9 cellular contexts compared by ENCODE assay signal in the genomic region with DNA sequence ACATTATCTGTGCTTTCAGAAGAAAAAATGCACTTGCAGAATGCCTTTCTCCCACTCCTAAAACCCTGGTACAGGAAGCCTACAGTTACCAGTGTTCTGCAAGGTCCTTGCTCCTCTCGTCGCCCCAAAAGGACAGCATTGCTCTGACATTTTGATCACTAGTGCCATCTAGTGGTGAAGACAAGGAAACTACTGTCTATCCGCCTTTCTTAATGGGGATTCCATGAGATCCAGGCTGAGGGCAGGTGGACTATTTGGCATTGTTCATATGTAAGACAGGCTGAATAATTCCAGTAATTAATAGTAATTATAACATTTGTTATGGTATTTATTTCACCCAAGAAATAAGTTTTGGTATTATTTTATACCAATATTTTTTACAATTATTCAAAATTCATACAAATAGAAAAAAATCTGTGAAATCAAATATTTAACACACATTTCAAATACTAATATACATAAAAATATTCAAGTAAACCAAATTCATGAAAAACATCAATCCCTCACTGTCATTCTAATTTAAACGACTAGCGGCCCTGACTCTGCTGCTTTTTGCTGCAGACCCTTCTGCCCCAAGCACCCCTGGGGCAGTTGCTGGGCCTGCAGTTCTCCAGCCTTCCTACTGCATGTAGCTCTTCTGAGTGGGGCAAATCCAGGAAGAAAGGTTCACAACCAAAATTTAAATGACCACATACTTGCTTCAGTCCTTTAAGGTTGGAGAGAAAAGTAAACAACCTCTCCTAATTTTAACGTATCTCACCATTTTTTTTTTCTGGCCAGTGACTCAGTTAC. TPM values are rescaled to one million over a fixed set of nuclear protein-coding genes. Genes with fewer than 3 reads are reported as not detected.
A peak's percentile ranks its signal among the peaks of the same experiment; 100 is the strongest.
DNase-seq lines count a peak whose midpoint lies in the region; ATAC-seq and TF ChIP-seq lines count a peak whose summit lies in the region.
"Had no signal": no experiment of that assay in that cellular context is flagged by ENCODE, and none has a peak within 500 bp of the region (broad histone marks: within the 10 kb centered on the region; RNA-seq: fewer than 3 reads in every experiment).

No MANE protein-coding gene starts in this region.

- no peaks in the 10 kb centered on the region for H3K4me1 ChIP-seq in BE2C

- H3K9me3 Mint-ChIP-seq in brain (no peaks in the 10 kb centered on the region), immature natural killer cell (no peaks in the 10 kb centered on the region)

- H3K4me1 Mint-ChIP-seq in brain (peaks cover 28% of the 10 kb centered on the region), immature natural killer cell (peaks cover 1 to 8% of the 10 kb centered on the region in 2 donors)

- peak; percentile 14 for DNase-seq in BE2C
- DNase-seq in NCI-H1105 (lab: John Stamatoyannopoulos, UW), result peak; percentile 74
- peak; percentile 76 for DNase-seq in SK-MEL-5 (ENCODE audit: low read depth, low spot score)
- DNase-seq in immature natural killer cell, result peak; percentile 53 to 63 (median 58)
- DNase-seq in stimulated activated CD4-positive, alpha-beta T cell treated with anti-CD3 and anti-CD28 coated beads, TNF-alpha, amount 100 ng/mL, for 4 hours (ENCODE audit: low read depth in 3 of 3), result peak in 2 of 3 experiments; percentile 2 to 5

- H3K9me3 ChIP-seq in BE2C, result no peaks in the 10 kb centered on the region

- H3K27ac Mint-ChIP-seq in brain (peak overlapping the region in 1 of 5 experiments; percentile 4), immature natural killer cell (no peak overlapping the region)

- peaks cover 56% of the 10 kb centered on the region for H3K36me3 Mint-ChIP-seq in brain
- peaks cover 11 to 32% (median 16%) of the 10 kb centered on the region in 3 donors for H3K36me3 Mint-ChIP-seq in immature natural killer cell

- peak; percentile 69 for TF ChIP-seq CTCF in BE2C (IDR thresholded peaks at IDR 0.05; ENCODE audit: low read depth, low read length)
- TF ChIP-seq CTCF in brain (conservative IDR thresholded peaks at IDR 0.05), result peak; percentile 73 to 84

- no peak overlapping the region for H3K4me3 ChIP-seq in BE2C (ENCODE audit: low read depth, low read length)
- H3K4me3 ChIP-seq: skin epidermis had no signal

- in situ Hi-C loops in SK-MEL-5 (cut with HindIII; ENCODE audit: low pct_unique_long_range_greater_than_20kb, low sequenced_read_pairs), result no loop called here

- H3K27me3 Mint-ChIP-seq in brain (no peaks in the 10 kb centered on the region), immature natural killer cell (ENCODE audit: low read depth in 3 of 3) (peaks cover 0 to 2% (median 0%) of the 10 kb centered on the region in 3 donors)

- no peaks in the 10 kb centered on the region for H3K27me3 ChIP-seq in BE2C

- H3K36me3 ChIP-seq in BE2C, result no peaks in the 10 kb centered on the region

- ATAC-seq in GM18519 (IDR thresholded peaks at IDR 0.05; ENCODE audit: low FRiP score, unreplicated experiment) (peak; percentile 95), HG02885 (IDR thresholded peaks at IDR 0.05; ENCODE audit: poor library complexity, unreplicated experiment) (peak; percentile 99)

- H3K4me3 Mint-ChIP-seq in brain, result no peak overlapping the region
- H3K4me3 Mint-ChIP-seq in immature natural killer cell, result no peak overlapping the region

RNA-seq across cellular contexts. Expression of gene TPGS2, which starts 19.0 kb away (rescaled TPM):
- 38.6 TPM for polyA plus RNA-seq in BE2C (2012; ENCODE audit: insufficient read depth, insufficient read length, low read depth)
- 87.9 and 99.4 TPM in 2 replicates for total RNA-seq in SK-MEL-5 (2014; rRNA removed; shearing (Covaris generic))
- polyA plus RNA-seq in SK-MEL-5 (2015; cell fraction: cytosol; rRNA removed), result 73.3 and 76.2 TPM in 2 replicates
- 17.9 and 44.1 TPM in 2 replicates for polyA plus RNA-seq in SK-MEL-5 (2015; cell fraction: nucleus; rRNA removed)
- polyA plus RNA-seq in brain (ENCODE audit: insufficient read depth, low read depth, low replicate concordance), result 193 TPM
- polyA plus RNA-seq in immature natural killer cell, result 10 to 100 TPM; 62.9 to 79.3 (median 66.1) TPM

RNA-seq across cellular contexts. Expression of gene KIAA1328, which starts 19.1 kb away (rescaled TPM):
- polyA plus RNA-seq in BE2C (2012; ENCODE audit: insufficient read depth, insufficient read length, low read depth), result 1.0 TPM
- 2.7 and 3.3 TPM in 2 replicates for total RNA-seq in SK-MEL-5 (2014; rRNA removed; shearing (Covaris generic))
- 1.3 and 3.5 TPM in 2 replicates for polyA plus RNA-seq in SK-MEL-5 (2015; cell fraction: cytosol; rRNA removed)
- 3.3 and 6.3 TPM in 2 replicates for polyA plus RNA-seq in SK-MEL-5 (2015; cell fraction: nucleus; rRNA removed)
- polyA plus RNA-seq in brain (ENCODE audit: insufficient read depth, low read depth, low replicate concordance), result 3.9 TPM
- 10 to 100 TPM in 2 of 3 donors, 1 to 10 TPM in 1; 9.4 to 11.8 (median 10.2) TPM for polyA plus RNA-seq in immature natural killer cell

Comparison
In these comparisons a context has a peak if more than half of its experiments do, and no peak if none do; other contexts are left out.
1. DNase-seq: peak in every context shown above with its lines; median percentile 76 in SK-MEL-5; 74 in NCI-H1105; 58 in immature natural killer cell; 14 in BE2C; 4 in stimulated activated CD4-positive, alpha-beta T cell treated with anti-CD3 and anti-CD28 coated beads, TNF-alpha, amount 100 ng/mL, for 4 hours.